In the genomic region with DNA sequence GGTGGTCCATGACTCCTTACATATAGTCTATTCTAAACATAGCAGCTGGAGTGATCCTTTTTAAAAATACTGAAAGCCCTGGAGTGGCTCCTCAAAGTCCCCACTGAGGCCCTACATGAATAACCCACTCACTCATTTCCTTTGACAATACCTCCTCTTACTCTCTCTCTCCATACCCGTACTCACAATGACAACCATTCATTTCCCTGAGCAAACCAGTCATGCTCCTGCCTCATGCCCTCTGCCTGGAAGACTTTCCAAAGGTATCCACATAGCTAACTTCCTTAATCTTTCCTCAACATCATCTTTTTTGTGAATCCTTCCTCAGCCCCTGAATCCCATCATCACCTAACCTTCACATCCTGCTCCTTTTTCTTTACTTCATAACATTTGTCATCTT, we compare ENCODE assay signal across 24 cellular contexts.
DNase-seq lines count a peak whose midpoint lies in the region; ATAC-seq and TF ChIP-seq lines count a peak whose summit lies in the region.
"Had no signal": no experiment of that assay in that cellular context is flagged by ENCODE, and none has a peak within 500 bp of the region (broad histone marks: within the 10 kb centered on the region; RNA-seq: fewer than 3 reads in every experiment).

No MANE protein-coding gene starts in this region.

- TF ChIP-seq CTCF in OCI-LY1 (IDR thresholded peaks at IDR 0.05; ENCODE audit: low read length), result no peak
- TF ChIP-seq CTCF in endothelial cell (IDR thresholded peaks at IDR 0.05; ENCODE audit: unreplicated experiment), result no peak

- no peak overlapping the region for H3K27ac ChIP-seq in OCI-LY1 (ENCODE audit: low read depth, low read length, poor library complexity, severe bottlenecking)
- H3K27ac ChIP-seq: brain microvascular endothelial cell, esophagus muscularis mucosa, left lung, neural progenitor cell, upper lobe of right lung had no signal

- DNase-seq in activated naive CD4-positive, alpha-beta T cell (lab: John Stamatoyannopoulos, UW), result no peak
- no peak for DNase-seq in endothelial cell (ENCODE audit: low spot score)
- no peak for DNase-seq in stimulated activated effector memory CD8-positive, alpha-beta T cell treated with anti-CD3 and anti-CD28 coated beads, Interleukin-12 subunit alpha, Interleukin-12 subunit beta, amount 100 ng/mL, for 72 hours (ENCODE audit: low spot score in 2 of 2)
- no peak for DNase-seq in amniotic stem cell (lab: John Stamatoyannopoulos, UW)
- no peak for DNase-seq in sciatic nerve (ENCODE audit: low spot score)
- no peak for DNase-seq in DMS53 treated with DMSO at 0.1 percent for 48 hours (lab: John Stamatoyannopoulos, UW; ENCODE audit: unreplicated experiment)
- DNase-seq: activated CD8-positive, alpha-beta T cell treated with anti-CD3 and anti-CD28 coated beads for 36 hours; activated gamma-delta T cell; AML-193; brain microvascular endothelial cell; Caco-2; effector CD8-positive, alpha-beta T cell; hippocampal formation; left lung; NCI-H1417 treated with DMSO at 0.1 percent for 48 hours; NCI-H510A; SHP77 treated with DMSO at 0.1 percent for 48 hours; upper lobe of right lung had no signal

- H3K9me2 ChIP-seq in OCI-LY1 (ENCODE audit: low read depth, low read length), result no peaks in the 10 kb centered on the region

- peaks cover 43% of the 10 kb centered on the region for H3K4me1 ChIP-seq in OCI-LY1 (ENCODE audit: insufficient read depth, low read length, severe bottlenecking)

- peaks cover 16% of the 10 kb centered on the region for H3K79me2 ChIP-seq in OCI-LY1 (ENCODE audit: insufficient read depth, low read length)

- intact Hi-C loops in sciatic nerve (cut with DNase I), result no loop called here

- peaks cover 2% of the 10 kb centered on the region for H3K36me3 Mint-ChIP-seq in activated naive CD4-positive, alpha-beta T cell treated with anti-CD3 and anti-CD28 coated beads, Interleukin-2, amount 50 U/mL, for 24 hours
- no peaks in the 10 kb centered on the region for H3K36me3 Mint-ChIP-seq in endothelial cell (ENCODE audit: low read depth, unreplicated experiment)
- H3K36me3 Mint-ChIP-seq in stimulated activated effector memory CD8-positive, alpha-beta T cell treated with anti-CD3 and anti-CD28 coated beads, Interleukin-12 subunit alpha, Interleukin-12 subunit beta, amount 100 ng/mL, for 72 hours, result no peaks in the 10 kb centered on the region
- H3K36me3 Mint-ChIP-seq: mesothelial cell of epicardium had no signal

- H3K27me3 ChIP-seq in OCI-LY1 (ENCODE audit: insufficient read depth, low read length), result no peaks in the 10 kb centered on the region
- H3K27me3 ChIP-seq: brain microvascular endothelial cell, esophagus muscularis mucosa, left lung, neural progenitor cell, upper lobe of right lung had no signal

- no peaks in the 10 kb centered on the region for H3K9me3 Mint-ChIP-seq in activated naive CD4-positive, alpha-beta T cell treated with anti-CD3 and anti-CD28 coated beads, Interleukin-2, amount 50 U/mL, for 24 hours
- no peaks in the 10 kb centered on the region for H3K9me3 Mint-ChIP-seq in endothelial cell (ENCODE audit: unreplicated experiment)
- no peaks in the 10 kb centered on the region for H3K9me3 Mint-ChIP-seq in stimulated activated effector memory CD8-positive, alpha-beta T cell treated with anti-CD3 and anti-CD28 coated beads, Interleukin-12 subunit alpha, Interleukin-12 subunit beta, amount 100 ng/mL, for 72 hours
- H3K9me3 Mint-ChIP-seq: activated CD8-positive, alpha-beta T cell treated with anti-CD3 and anti-CD28 coated beads for 36 hours; mesothelial cell of epicardium; neural progenitor cell had no signal

- peaks cover 34% of the 10 kb centered on the region for H3K4me1 Mint-ChIP-seq in activated naive CD4-positive, alpha-beta T cell treated with anti-CD3 and anti-CD28 coated beads, Interleukin-2, amount 50 U/mL, for 24 hours
- peaks cover 26% of the 10 kb centered on the region for H3K4me1 Mint-ChIP-seq in endothelial cell (ENCODE audit: unreplicated experiment)
- H3K4me1 Mint-ChIP-seq in stimulated activated effector memory CD8-positive, alpha-beta T cell treated with anti-CD3 and anti-CD28 coated beads, Interleukin-12 subunit alpha, Interleukin-12 subunit beta, amount 100 ng/mL, for 72 hours, result peaks cover 16% of the 10 kb centered on the region

- peak overlapping the region; percentile 91 for H3K4me2 ChIP-seq in OCI-LY1 (ENCODE audit: low read length)
- H3K4me2 ChIP-seq: neural progenitor cell had no signal

- peak overlapping the region; percentile 1 for H3K4me3 Mint-ChIP-seq in activated naive CD4-positive, alpha-beta T cell treated with anti-CD3 and anti-CD28 coated beads, Interleukin-2, amount 50 U/mL, for 24 hours
- H3K4me3 Mint-ChIP-seq in endothelial cell (ENCODE audit: unreplicated experiment), result no peak overlapping the region
- peak overlapping the region; percentile 4 for H3K4me3 Mint-ChIP-seq in stimulated activated effector memory CD8-positive, alpha-beta T cell treated with anti-CD3 and anti-CD28 coated beads, Interleukin-12 subunit alpha, Interleukin-12 subunit beta, amount 100 ng/mL, for 72 hours
- H3K4me3 Mint-ChIP-seq: activated CD8-positive, alpha-beta T cell treated with anti-CD3 and anti-CD28 coated beads for 36 hours; mesothelial cell of epicardium; neural progenitor cell had no signal

- no peak overlapping the region for H3K4me3 ChIP-seq in OCI-LY1 (ENCODE audit: low read depth, low read length, poor library complexity, severe bottlenecking)
- H3K4me3 ChIP-seq: esophagus muscularis mucosa, left lung, neural progenitor cell, upper lobe of right lung had no signal

- H3F3A ChIP-seq in OCI-LY1 (ENCODE audit: insufficient read depth, low read length), result no peaks in the 10 kb centered on the region; the same call in 1 of the 2 replicates

- H2AFZ ChIP-seq in OCI-LY1 (ENCODE audit: low read length), result no peak overlapping the region
- H2AFZ ChIP-seq: neural progenitor cell had no signal

- H3K36me3 ChIP-seq in OCI-LY1 (ENCODE audit: insufficient read depth, low read length), result no peaks in the 10 kb centered on the region
- H3K36me3 ChIP-seq: brain microvascular endothelial cell, esophagus muscularis mucosa, left lung, neural progenitor cell, upper lobe of right lung had no signal

- no peak overlapping the region for H3K27ac Mint-ChIP-seq in activated naive CD4-positive, alpha-beta T cell treated with anti-CD3 and anti-CD28 coated beads, Interleukin-2, amount 50 U/mL, for 24 hours
- peak overlapping the region; percentile 28 for H3K27ac Mint-ChIP-seq in endothelial cell (ENCODE audit: unreplicated experiment)
- peak overlapping the region; percentile 1 for H3K27ac Mint-ChIP-seq in stimulated activated effector memory CD8-positive, alpha-beta T cell treated with anti-CD3 and anti-CD28 coated beads, Interleukin-12 subunit alpha, Interleukin-12 subunit beta, amount 100 ng/mL, for 72 hours
- H3K27ac Mint-ChIP-seq: activated CD8-positive, alpha-beta T cell treated with anti-CD3 and anti-CD28 coated beads for 36 hours; mesothelial cell of epicardium; neural progenitor cell had no signal

- no peak for ATAC-seq in stimulated activated effector memory CD8-positive, alpha-beta T cell treated with anti-CD3 and anti-CD28 coated beads, Interleukin-12 subunit alpha, Interleukin-12 subunit beta, amount 100 ng/mL, for 72 hours
- ATAC-seq in sciatic nerve, result no peak
- ATAC-seq: activated CD4-positive, CD25-positive, alpha-beta regulatory T cell treated with anti-CD3 and anti-CD28 coated beads, Interleukin-2, amount 50 U/mL, for 24 hours; activated CD8-positive, alpha-beta T cell treated with anti-CD3 and anti-CD28 coated beads for 36 hours; left lung; upper lobe of right lung had no signal

- H3K9ac ChIP-seq in OCI-LY1 (ENCODE audit: low read length), result no peak overlapping the region
- H3K9ac ChIP-seq: neural progenitor cell had no signal

- no peaks in the 10 kb centered on the region for H3K27me3 Mint-ChIP-seq in activated naive CD4-positive, alpha-beta T cell treated with anti-CD3 and anti-CD28 coated beads, Interleukin-2, amount 50 U/mL, for 24 hours
- peaks cover 6% of the 10 kb centered on the region for H3K27me3 Mint-ChIP-seq in endothelial cell (ENCODE audit: unreplicated experiment)
- H3K27me3 Mint-ChIP-seq: activated CD8-positive, alpha-beta T cell treated with anti-CD3 and anti-CD28 coated beads for 36 hours had no signal

- H3K9me3 ChIP-seq in OCI-LY1 (ENCODE audit: low read length), result no peaks in the 10 kb centered on the region
- H3K9me3 ChIP-seq: Caco-2, esophagus muscularis mucosa, left lung, upper lobe of right lung had no signal

- H4K20me1 ChIP-seq in OCI-LY1 (ENCODE audit: insufficient read depth, low read length), result no peaks in the 10 kb centered on the region
